Comparison of ENCODE assay signal across 8 cellular contexts in the genomic region with DNA sequence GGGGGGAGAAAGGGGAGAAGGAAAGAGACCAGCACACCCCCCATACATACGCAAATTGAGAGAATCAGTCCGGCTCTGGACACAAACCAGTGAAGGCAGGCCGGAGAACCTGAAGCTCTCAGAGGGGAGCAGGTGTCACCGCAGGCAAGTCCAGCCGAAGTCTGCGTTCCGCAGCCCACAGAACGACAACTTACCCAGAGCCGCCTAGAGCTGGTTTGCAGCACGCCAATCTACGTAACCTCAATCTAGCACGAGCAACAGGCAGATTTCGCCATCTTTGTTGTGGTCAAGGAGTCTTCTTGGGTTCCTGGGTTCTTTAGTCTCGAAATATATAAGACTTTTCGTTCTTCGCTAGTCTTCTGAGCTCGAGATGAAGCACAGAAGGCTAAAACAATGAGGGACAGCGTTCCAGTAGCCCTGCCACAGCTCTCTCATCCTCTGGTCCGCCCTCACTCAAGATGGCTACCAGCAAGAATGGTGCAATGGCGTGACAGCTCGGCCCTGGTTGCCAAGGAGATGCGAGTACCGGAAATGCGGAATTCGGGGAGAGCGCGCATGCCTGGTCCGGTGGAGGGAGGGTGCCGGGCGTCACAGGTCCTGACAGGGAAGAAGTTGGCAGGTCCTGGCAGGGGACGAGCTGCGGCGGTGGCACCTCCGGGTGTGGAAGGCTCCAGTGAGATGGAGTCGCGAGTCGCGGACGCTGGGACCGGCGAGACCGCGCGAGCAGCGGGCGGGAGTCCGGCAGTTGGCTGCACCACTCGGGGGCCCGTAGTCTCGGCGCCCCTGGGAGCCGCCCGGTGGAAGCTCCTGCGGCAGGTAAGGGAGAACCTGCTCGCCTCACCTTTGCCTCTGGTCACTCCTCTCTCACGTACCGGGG. TPM values are rescaled to one million over a fixed set of nuclear protein-coding genes. Genes with fewer than 3 reads are reported as not detected.
DNase-seq lines count a peak whose midpoint lies in the region; TF ChIP-seq lines count a peak whose summit lies in the region.

CAMKMT (plus strand) TSS at position 618 of the 877 bp plus-strand sequence.
PREPL (minus strand) TSS at position 165 of the 877 bp plus-strand sequence. CDS start 15,152 bp downstream, outside the sequence.

- peaks cover 2% of the 10 kb centered on the region; the same call in 1 of the 2 replicates for H3K27me3 Mint-ChIP-seq in HFFc6 (ENCODE audit: insufficient read depth)
- no peaks in the 10 kb centered on the region for H3K27me3 Mint-ChIP-seq in activated naive CD4-positive, alpha-beta T cell treated with anti-CD3 and anti-CD28 coated beads, Interleukin-2, amount 10 ng/mL, durations not matched to agents 7 days and 5 days

- peak within 1 kb of the TSS; percentile 93 for H3K4me3 ChIP-seq in NB4 (ENCODE audit: low read depth, low read length)
- H3K4me3 ChIP-seq in SK-N-MC: peak within 1 kb of the TSS; percentile 94

- peak within 1 kb of the TSS; percentile 94 for H3K9ac ChIP-seq in SK-N-MC (ENCODE audit: insufficient read length)

- TF ChIP-seq CTCF in HFFc6 (IDR thresholded peaks at IDR 0.05) (no peak), NB4 (IDR thresholded peaks at IDR 0.05; ENCODE audit: low read depth, low read length) (no peak)

- CTCF ChIA-PET in activated naive CD4-positive, alpha-beta T cell treated with anti-CD3 and anti-CD28 coated beads, Interleukin-2, amount 10 ng/mL, durations not matched to agents 7 days and 5 days (lab: Charles Lee): interaction anchor here (0.6 to 1.9 kb wide), 8 partner anchors 12 to 594 kb away, joined by 3 to 10 read pairs (median 3); no protein-coding TSS in a partner anchor

- peak within 1 kb of the TSS; percentile 100 for H3K27ac Mint-ChIP-seq in HFFc6
- H3K27ac Mint-ChIP-seq in activated naive CD4-positive, alpha-beta T cell treated with anti-CD3 and anti-CD28 coated beads, Interleukin-2, amount 10 ng/mL, durations not matched to agents 7 days and 5 days: peak within 1 kb of the TSS; percentile 96

- no peaks in the 10 kb centered on the region for H3K9me3 ChIP-seq in SK-N-MC (ENCODE audit: low read depth, low read length)

- H3K36me3 ChIP-seq in SK-N-MC (ENCODE audit: insufficient read depth, low read length): no peaks in the 10 kb centered on the region

- peaks cover 5% of the 10 kb centered on the region for H3K36me3 Mint-ChIP-seq in HFFc6 (ENCODE audit: low read depth)
- H3K36me3 Mint-ChIP-seq in activated naive CD4-positive, alpha-beta T cell treated with anti-CD3 and anti-CD28 coated beads, Interleukin-2, amount 10 ng/mL, durations not matched to agents 7 days and 5 days: peaks cover 3% of the 10 kb centered on the region

- TF ChIP-seq POLR2A in NB4 (IDR thresholded peaks at IDR 0.05; ENCODE audit: extremely low read depth, insufficient read length): peak; percentile 89

- H3K4me3 Mint-ChIP-seq in HFFc6: peak within 1 kb of the TSS; percentile 94
- peak within 1 kb of the TSS; percentile 90 for H3K4me3 Mint-ChIP-seq in activated naive CD4-positive, alpha-beta T cell treated with anti-CD3 and anti-CD28 coated beads, Interleukin-2, amount 10 ng/mL, durations not matched to agents 7 days and 5 days

- peaks cover 36% of the 10 kb centered on the region for H3K4me1 Mint-ChIP-seq in HFFc6 (ENCODE audit: low read depth)
- H3K4me1 Mint-ChIP-seq in activated naive CD4-positive, alpha-beta T cell treated with anti-CD3 and anti-CD28 coated beads, Interleukin-2, amount 10 ng/mL, durations not matched to agents 7 days and 5 days: peaks cover 38% of the 10 kb centered on the region

- H3K27ac ChIP-seq in SK-N-MC: peak within 1 kb of the TSS; percentile 97

- peak; percentile 95 for DNase-seq in GM04504 (ENCODE audit: low read depth)
- peak; percentile 97 for DNase-seq in HFFc6
- peak; percentile 99 for DNase-seq in NB4 (ENCODE audit: low read depth)
- DNase-seq in SK-N-MC (ENCODE audit: low read depth, low spot score): peak; percentile 96
- peak; percentile 99 for DNase-seq in activated naive CD4-positive, alpha-beta T cell treated with anti-CD3 and anti-CD28 coated beads, Interleukin-2, amount 10 ng/mL, durations not matched to agents 7 days and 5 days
- peak; percentile 97 for DNase-seq in germinal center (ENCODE audit: low spot score)
- DNase-seq in non-pigmented ciliary epithelial cell (ENCODE audit: low read depth): peak; percentile 92
- DNase-seq in superior temporal gyrus (ENCODE audit: extremely low spot score): peak; percentile 98

- H3K9me3 Mint-ChIP-seq in HFFc6: no peaks in the 10 kb centered on the region
- no peaks in the 10 kb centered on the region for H3K9me3 Mint-ChIP-seq in activated naive CD4-positive, alpha-beta T cell treated with anti-CD3 and anti-CD28 coated beads, Interleukin-2, amount 10 ng/mL, durations not matched to agents 7 days and 5 days

RNA-seq across cellular contexts. Expression of gene CAMKMT, which starts in this region (rescaled TPM):
- 1 to 10 TPM; 5.1 to 8.6 (median 7.0) TPM for total RNA-seq in HFFc6 (2021; fragmentation: NEBNext Ultra II Directional; extraction: Animal tissue kit (Norgen Biotek cat#: 25700))

RNA-seq across cellular contexts. Expression of gene PREPL, which starts in this region (rescaled TPM):
- 10 to 100 TPM; 51.5 to 67.1 (median 55.6) TPM for total RNA-seq in HFFc6 (2021; fragmentation: NEBNext Ultra II Directional; extraction: Animal tissue kit (Norgen Biotek cat#: 25700))

Comparison
In these comparisons a context has a peak if more than half of its experiments do, and no peak if none do; other contexts are left out.
1. Peak in every context shown above with its lines: DNase-seq, H3K4me3 ChIP-seq and H3K27ac ChIP-seq.